In genomic region chr13:91630916-91631315, GRCh38 we compare ENCODE assay signal across 20 cellular contexts.
DNase-seq lines count a peak whose midpoint lies in the region; ATAC-seq and TF ChIP-seq lines count a peak whose summit lies in the region.
"Had no signal": no experiment of that assay in that cellular context is flagged by ENCODE, and none has a peak within 500 bp of the region (broad histone marks: within the 10 kb centered on the region; RNA-seq: fewer than 3 reads in every experiment).

No MANE protein-coding gene starts in this region.

- DNase-seq in astrocyte of the cerebellum (ENCODE audit: low read depth) (peak; percentile 81), epithelial cell of proximal tubule (ENCODE audit: low read depth) (peak; percentile 6), left kidney (ENCODE audit: low read depth, low spot score) (peak; percentile 32), mesenteric fat pad (ENCODE audit: low spot score) (no peak), type B pancreatic cell (ENCODE audit: extremely low spot score, unreplicated experiment) (no peak)
- DNase-seq in effector memory CD8-positive, alpha-beta T cell: no peak
- no peak for DNase-seq in central memory CD4-positive, alpha-beta T cell
- DNase-seq: ACHN; BE2C; C1 segment of cervical spinal cord; CD4-positive, CD25-positive, alpha-beta regulatory T cell; CD8-positive, alpha-beta memory T cell; COR-L47; DMS 273 treated with DMSO at 0.1 percent for 48 hours; DMS53; DND-41; EL; GOT3 had no signal

- no peaks in the 10 kb centered on the region for H3K36me3 Mint-ChIP-seq in effector memory CD8-positive, alpha-beta T cell (ENCODE audit: insufficient read depth)
- H3K36me3 Mint-ChIP-seq in type B pancreatic cell: no peaks in the 10 kb centered on the region
- H3K36me3 Mint-ChIP-seq: CD4-positive, CD25-positive, alpha-beta regulatory T cell; CD8-positive, alpha-beta memory T cell had no signal

- no peak overlapping the region for H3K4me3 ChIP-seq in astrocyte of the cerebellum (ENCODE audit: low read depth, low read length)
- no peak overlapping the region for H3K4me3 ChIP-seq in epithelial cell of proximal tubule (ENCODE audit: low read depth, low read length)
- H3K4me3 ChIP-seq: GM12878, HAP-1 had no signal

- no peak overlapping the region for H3K27ac Mint-ChIP-seq in effector memory CD8-positive, alpha-beta T cell
- no peak overlapping the region for H3K27ac Mint-ChIP-seq in type B pancreatic cell
- H3K27ac Mint-ChIP-seq: CD4-positive, CD25-positive, alpha-beta regulatory T cell; CD8-positive, alpha-beta memory T cell had no signal

- in situ Hi-C loops in astrocyte of the cerebellum (cut with HindIII; ENCODE audit: low sequenced_read_pairs): no loop called here

- H3K4me3 Mint-ChIP-seq in effector memory CD8-positive, alpha-beta T cell: no peak overlapping the region
- H3K4me3 Mint-ChIP-seq in type B pancreatic cell: no peak overlapping the region
- H3K4me3 Mint-ChIP-seq: CD4-positive, CD25-positive, alpha-beta regulatory T cell; CD8-positive, alpha-beta memory T cell had no signal

- no peaks in the 10 kb centered on the region for H3K4me1 Mint-ChIP-seq in effector memory CD8-positive, alpha-beta T cell (ENCODE audit: low read depth in 2 of 2)
- H3K4me1 Mint-ChIP-seq in type B pancreatic cell (ENCODE audit: unreplicated experiment): no peaks in the 10 kb centered on the region
- H3K4me1 Mint-ChIP-seq: CD4-positive, CD25-positive, alpha-beta regulatory T cell; CD8-positive, alpha-beta memory T cell had no signal

- H3K27me3 Mint-ChIP-seq in effector memory CD8-positive, alpha-beta T cell: no peaks in the 10 kb centered on the region
- H3K27me3 Mint-ChIP-seq in type B pancreatic cell: no peaks in the 10 kb centered on the region
- H3K27me3 Mint-ChIP-seq: CD4-positive, CD25-positive, alpha-beta regulatory T cell; CD8-positive, alpha-beta memory T cell had no signal

- H3K9me3 Mint-ChIP-seq in effector memory CD8-positive, alpha-beta T cell: no peaks in the 10 kb centered on the region
- H3K9me3 Mint-ChIP-seq in type B pancreatic cell: no peaks in the 10 kb centered on the region

- TF ChIP-seq CTCF in astrocyte of the cerebellum (IDR thresholded peaks at IDR 0.05; ENCODE audit: low read depth, low read length, missing control alignments): no peak
- TF ChIP-seq CTCF in epithelial cell of proximal tubule (conservative IDR thresholded peaks at IDR 0.05; ENCODE audit: low read depth, low read length): no peak
- no peak for TF ChIP-seq CTCF in type B pancreatic cell (conservative IDR thresholded peaks at IDR 0.05)

- ATAC-seq in effector memory CD8-positive, alpha-beta T cell (replicated peaks): no peak
- ATAC-seq: GM12878 had no signal

Comparison
In these comparisons a context has a peak if more than half of its experiments do, and no peak if none do; other contexts are left out.
1. DNase-seq: peak in astrocyte of the cerebellum (single experiment), epithelial cell of proximal tubule (single experiment) and left kidney (single experiment); none in effector memory CD8-positive, alpha-beta T cell (0 of 3), central memory CD4-positive, alpha-beta T cell (single experiment), mesenteric fat pad (single experiment) and type B pancreatic cell (single experiment).